Comparison of ENCODE assay signal across 8 cellular contexts in genomic region chr19:9139609-9140158, GRCh38. TPM values are rescaled to one million over a fixed set of nuclear protein-coding genes. Genes with fewer than 3 reads are reported as not detected.
DNase-seq lines count a peak whose midpoint lies in the region; ATAC-seq, FAIRE-seq and TF ChIP-seq lines count a peak whose summit lies in the region.

No MANE protein-coding gene starts in this region.

- peak overlapping the region; percentile 98 to 100 for H3K4me3 ChIP-seq in kidney (ENCODE audit: low read length in 2 of 2)
- peak overlapping the region; percentile 61 for H3K4me3 ChIP-seq in thymus (ENCODE audit: low read length)

- H3K27me3 ChIP-seq in thymus (ENCODE audit: control insufficient read depth, insufficient read depth), result no peaks in the 10 kb centered on the region

- TF ChIP-seq CTCF in kidney (IDR thresholded peaks at IDR 0.05; ENCODE audit: borderline replicate concordance, extremely low read depth, insufficient read depth), result no peak

- 36% methylated on average over 8 of the region's 8 CpGs for WGBS in thymus

- H3K36me3 ChIP-seq in kidney (ENCODE audit: control insufficient read depth in 1 of 2, insufficient read depth in 2 of 2, low read length in 2 of 2) (no peaks in the 10 kb centered on the region), thymus (ENCODE audit: control insufficient read depth, insufficient read depth) (no peaks in the 10 kb centered on the region)

- peaks cover 0 to 11% of the 10 kb centered on the region in 2 donors for H3K4me1 ChIP-seq in kidney (ENCODE audit: control insufficient read depth in 1 of 2, insufficient read depth in 1 of 2, low read depth in 1 of 2, low read length in 2 of 2)
- H3K4me1 ChIP-seq in thymus (ENCODE audit: control insufficient read depth, insufficient read depth, low read length), result peaks cover 6% of the 10 kb centered on the region

- H3K9me3 ChIP-seq in kidney (ENCODE audit: control insufficient read depth in 1 of 2, low read length in 2 of 2), result peaks cover 0 to 3% of the 10 kb centered on the region in 2 donors
- H3K9me3 ChIP-seq in thymus (ENCODE audit: control insufficient read depth), result no peaks in the 10 kb centered on the region

- H3K9ac ChIP-seq in kidney (ENCODE audit: low read length in 2 of 2), result peak overlapping the region; percentile 92 to 100

- FAIRE-seq in kidney (lab: Jason Lieb, UNC), result no peak

- H3K27ac ChIP-seq in kidney (ENCODE audit: low read depth in 2 of 2, low read length in 2 of 2) (no peak overlapping the region), thymus (ENCODE audit: low read depth) (no peak overlapping the region)

- DNase-seq in amniotic epithelial cell (ENCODE audit: low read depth), result peak; percentile 9
- DNase-seq in kidney, result no peak
- no peak for DNase-seq in NK-92 treated with Interleukin-12 subunit alpha and Interleukin-12 subunit beta, amount 100 ng/mL, for 24 hours (lab: John Stamatoyannopoulos, UW)
- DNase-seq in epidermal melanocyte (ENCODE audit: insufficient read length, low spot score), result no peak
- no peak for DNase-seq in effector CD4-positive, alpha-beta T cell

- ATAC-seq in GM18867 (IDR thresholded peaks at IDR 0.05; ENCODE audit: unreplicated experiment), result peak; percentile 10
- peak; percentile 9 for ATAC-seq in HG03457 (IDR thresholded peaks at IDR 0.05; ENCODE audit: unreplicated experiment)

- intact Hi-C loops in kidney (cut with DNase I), result no loop called here

RNA-seq across cellular contexts. Expression of gene ZNF317, which starts 0.5 kb away (rescaled TPM):
- total RNA-seq in kidney, result 32.6 TPM
- 30.2 TPM for polyA plus RNA-seq in kidney (ENCODE audit: insufficient read depth, low read depth, low replicate concordance)
- polyA plus RNA-seq in thymus, result 44.2 TPM

RNA-seq across cellular contexts. Expression of gene OR7G3, which starts 12.9 kb away (rescaled TPM):
- not detected for total RNA-seq in kidney
- polyA plus RNA-seq in kidney (ENCODE audit: insufficient read depth, low read depth, low replicate concordance) (not detected), thymus (not detected)

RNA-seq across cellular contexts. Expression of gene OR7G1, which starts 24.1 kb away (rescaled TPM):
- total RNA-seq in kidney, result not detected
- not detected for polyA plus RNA-seq in kidney (ENCODE audit: insufficient read depth, low read depth, low replicate concordance)
- polyA plus RNA-seq in thymus, result not detected

RNA-seq across cellular contexts. Expression of gene OR7G2, which starts 32.4 kb away (rescaled TPM):
- total RNA-seq in kidney, result not detected
- polyA plus RNA-seq in kidney (ENCODE audit: insufficient read depth, low read depth, low replicate concordance) (not detected), thymus (0.02 TPM)

RNA-seq across cellular contexts. Expression of gene OR7D2, which starts 39.1 kb away (rescaled TPM):
- not detected for total RNA-seq in kidney
- polyA plus RNA-seq in kidney (ENCODE audit: insufficient read depth, low read depth, low replicate concordance) (not detected), thymus (0.07 TPM)
